Comparison of ENCODE assay signal across 9 cellular contexts in genomic region chr15:62164500-62165028, GRCh38. TPM values are rescaled to one million over a fixed set of nuclear protein-coding genes. Genes with fewer than 3 reads are reported as not detected.
DNase-seq lines count a peak whose midpoint lies in the region; ATAC-seq, FAIRE-seq and TF ChIP-seq lines count a peak whose summit lies in the region.
"Had no signal": no experiment of that assay in that cellular context is flagged by ENCODE, and none has a peak within 500 bp of the region (broad histone marks: within the 10 kb centered on the region; RNA-seq: fewer than 3 reads in every experiment).

No MANE protein-coding gene starts in this region.

- POLR2A ChIA-PET in A549 (lab: Yijun Ruan, JAX), result no interaction called here

- ATAC-seq in A549 (peak; percentile 74 to 87), GM19035 (IDR thresholded peaks at IDR 0.05; ENCODE audit: unreplicated experiment) (no peak)

- no peak for TF ChIP-seq EP300 in A549 (IDR thresholded peaks at IDR 0.05)

- H3K27me3 ChIP-seq in MG63 (peaks cover 11% of the 10 kb centered on the region; the same call in 1 of the 2 replicates), dorsolateral prefrontal cortex (peaks cover 0 to 80% (median 48%) of the 10 kb centered on the region in 45 donors)

- TF ChIP-seq POLR2A in A549 (IDR thresholded peaks at IDR 0.05; ENCODE audit: low read length), result no peak

- FAIRE-seq in A549 (lab: Jason Lieb, UNC), result no peak

- DNase-seq in A549 (ENCODE audit: low read depth in 1 of 2, low spot score in 1 of 2) (peak; percentile 12 to 28), MG63 (peak; percentile 48), dorsolateral prefrontal cortex (peak in 1 of 10 donors; percentile 5), SKM-1 treated with dmso at 0.1 percent for 144 hours (lab: John Stamatoyannopoulos, UW; ENCODE audit: unreplicated experiment) (no peak), C1 segment of cervical spinal cord (lab: John Stamatoyannopoulos, UW) (no peak)
- DNase-seq in stimulated activated CD4-positive, alpha-beta T cell treated with anti-CD3 and anti-CD28 coated beads, Interleukin-12 subunit alpha, Interleukin-12 subunit beta, amount 100 ng/mL, for 4 hours, result no peak
- DNase-seq: naive thymus-derived CD8-positive, alpha-beta T cell had no signal

- H3K4me3 ChIP-seq in A549 (peak overlapping the region; percentile 59), MG63 (peak overlapping the region; percentile 31), dorsolateral prefrontal cortex (peak overlapping the region in 57 of 59 donors; percentile 23 to 64 (median 47)), mesodermal cell (ENCODE audit: extremely low read depth, insufficient read depth, low read length, poor library complexity, severe bottlenecking) (peak overlapping the region; percentile 30)

- H3K27ac ChIP-seq in A549, result peak overlapping the region; percentile 29 to 70; a peak in 5 of 6 replicates
- H3K27ac ChIP-seq in dorsolateral prefrontal cortex, result peak overlapping the region in 2 of 59 donors; percentile 15 to 28
- H3K27ac ChIP-seq in mesodermal cell (ENCODE audit: low read depth, low read length, severe bottlenecking), result no peak overlapping the region

- H3K9me3 ChIP-seq in A549, result no peaks in the 10 kb centered on the region
- H3K9me3 ChIP-seq in MG63, result no peaks in the 10 kb centered on the region
- no peaks in the 10 kb centered on the region for H3K9me3 ChIP-seq in mesodermal cell (ENCODE audit: control insufficient read depth, low read length)

- TF ChIP-seq CTCF in A549 (IDR thresholded peaks at IDR 0.05) (peak; percentile 30; the same call in 2 of the 3 replicates), dorsolateral prefrontal cortex (IDR thresholded peaks at IDR 0.05 in 54 of 56, conservative IDR thresholded peaks at IDR 0.05 in 2 of 56; ENCODE audit: low read depth in 1 of 56, partially characterized antibody in 56 of 56) (no peak)

- H3K4me1 ChIP-seq in A549 (no peaks in the 10 kb centered on the region), mesodermal cell (ENCODE audit: control insufficient read depth, insufficient read depth, low read length, poor library complexity, severe bottlenecking) (peaks cover 6% of the 10 kb centered on the region)

- peak overlapping the region; percentile 93 for H3K4me2 ChIP-seq in A549

- intact Hi-C loops in dorsolateral prefrontal cortex (cut with DNase I), result no loop called here

- H3K36me3 ChIP-seq in MG63 (no peaks in the 10 kb centered on the region), mesodermal cell (ENCODE audit: control insufficient read depth, insufficient read depth, low read length) (no peaks in the 10 kb centered on the region)

- no peak; a peak in 1 of 5 replicates for TF ChIP-seq RAD21 in A549 (conservative IDR thresholded peaks at IDR 0.05 in 1 of 2, IDR thresholded peaks at IDR 0.05 in 1 of 2)

- CTCF ChIA-PET in A549 (lab: Yijun Ruan, JAX), result interaction anchor here (0.8 to 2.0 kb wide), 21 partner anchors 13 to 142 kb away, joined by 3 to 14 read pairs (median 4); partner anchors contain the start of gene VPS13C

- 6% methylated on average over 16 of the region's 76 CpGs for WGBS in A549 (ENCODE audit: missing lambda C conversion rate)
- 1% methylated on average over 61 to 65 of the region's 76 CpGs for WGBS in mesodermal cell (ENCODE audit: insufficient coverage in 2 of 2), 2 experiments

TF ChIP-seq in A549, 52 proteins besides CTCF, POLR2A, EP300 and RAD21:
- TF ChIP-seq SMC3 (IDR thresholded peaks at IDR 0.05), result peak; percentile 26; the same call in 1 of the 3 replicates
- no peak for TF ChIP-seq CHD4 (IDR thresholded peaks at IDR 0.05; ENCODE audit: borderline replicate concordance)

RNA-seq across cellular contexts. Expression of gene C2CD4B, which starts 0.5 kb away (rescaled TPM):
- polyA plus RNA-seq in A549 (2011; rRNA removed) (0.06 TPM in 1 of 2 replicates, not detected in the other), A549 (2017; fragmentation: RNase III; extraction: RNeasy Plus Mini Kit Qiagen cat#74134 plus additional on column Dnase treatment) (0.29 to 0.63 TPM (median 0.45 TPM) in 3 replicates)
- polyA plus RNA-seq in A549 (2012; cell fraction: cytosol; rRNA removed), result 0.21 and 0.34 TPM in 2 replicates
- 0.28 and 0.58 TPM in 2 replicates for polyA plus RNA-seq in A549 (2012; cell fraction: nucleus; rRNA removed)
- not detected in 2 replicates for polyA minus RNA-seq in A549 (2011; rRNA and poly(A)+ RNA removed)
- total RNA-seq in MG63 (2014; rRNA removed; shearing (Covaris generic); ENCODE audit: low replicate concordance), result not detected in 2 replicates
- 1 to 10 TPM in 44 of 120 experiments, under 1 TPM in 49, not detected in 27; 0.29 to 8.2 (median 0.96) TPM for total RNA-seq in dorsolateral prefrontal cortex
- polyA plus RNA-seq in mesodermal cell (2013, experiment 1 of 2), result 0.74 TPM
- 0.25 TPM for polyA plus RNA-seq in mesodermal cell (2013, experiment 2 of 2)
- total RNA-seq: naive thymus-derived CD8-positive, alpha-beta T cell had no signal
- polyA plus RNA-seq: naive thymus-derived CD8-positive, alpha-beta T cell had no signal

Comparison
In these comparisons a context has a peak if more than half of its experiments do, and no peak if none do; other contexts are left out.
1. DNase-seq: peak in A549 (2 of 2) and MG63 (single experiment); none in SKM-1 treated with dmso at 0.1 percent for 144 hours (single experiment), stimulated activated CD4-positive, alpha-beta T cell treated with anti-CD3 and anti-CD28 coated beads, Interleukin-12 subunit alpha, Interleukin-12 subunit beta, amount 100 ng/mL, for 4 hours (single experiment) and C1 segment of cervical spinal cord (0 of 14).
2. Peak in every context shown above with its lines, with median percentiles within 50 percentile points of each other: H3K4me3 ChIP-seq.